Comparison of ENCODE assay signal across 8 cellular contexts in genomic region chr11:75100314-75100713, GRCh38. TPM values are rescaled to one million over a fixed set of nuclear protein-coding genes. Genes with fewer than 3 reads are reported as not detected.
DNase-seq lines count a peak whose midpoint lies in the region; ATAC-seq, FAIRE-seq and TF ChIP-seq lines count a peak whose summit lies in the region.

No MANE protein-coding gene starts in this region.

- H3K4me2 ChIP-seq in endothelial cell of umbilical vein (ENCODE audit: insufficient read depth, low read length) = no peak overlapping the region

- H3K4me3 ChIP-seq in endothelial cell of umbilical vein (replicated peaks in 1 of 3; ENCODE audit: insufficient read depth in 1 of 3, low read depth in 1 of 3, low read length in 3 of 3) = no peak overlapping the region

- POLR2A ChIA-PET in endothelial cell of umbilical vein (lab: Charles Lee) = no interaction called here

- no peaks in the 10 kb centered on the region for H4K20me1 ChIP-seq in endothelial cell of umbilical vein (replicated peaks; ENCODE audit: control insufficient read depth, extremely low read depth, insufficient read depth, low read length)

- peaks cover 2% of the 10 kb centered on the region for H3K4me1 ChIP-seq in endothelial cell of umbilical vein (ENCODE audit: control insufficient read depth, extremely low read depth, insufficient read depth, low read length)

- BruUV-seq in endothelial cell of umbilical vein (replicated peaks; lab: Mats Ljungman, UMichigan) = no TSS peak

- no peak overlapping the region for H3K9ac ChIP-seq in endothelial cell of umbilical vein (replicated peaks; ENCODE audit: extremely low read depth, insufficient read depth, low read length)

- FAIRE-seq in endothelial cell of umbilical vein (lab: Jason Lieb, UNC) = peak; percentile 12

- intact Hi-C loops in endothelial cell of umbilical vein (cut with micrococcal nuclease) = no loop called here
- intact Hi-C loops in posterior cingulate gyrus (cut with DNase I) = no loop called here

- CTCF ChIA-PET in endothelial cell of umbilical vein (lab: Charles Lee) = interaction anchor here (0.7 to 1.5 kb wide), 3 partner anchors 10 to 148 kb away, joined by 3 to 4 read pairs (median 4); no protein-coding TSS in a partner anchor

- no peaks in the 10 kb centered on the region for H3K79me2 ChIP-seq in endothelial cell of umbilical vein (ENCODE audit: control insufficient read depth, insufficient read depth, low read length)

- H3K27me3 ChIP-seq in endothelial cell of umbilical vein (ENCODE audit: control insufficient read depth in 2 of 2, insufficient read depth in 2 of 2, low read length in 2 of 2) = peaks cover under 1 to 2% of the 10 kb centered on the region in 2 experiments

- in situ Hi-C loops in GM13977 (cut with MboI; ENCODE audit: low pct_unique_long_range_greater_than_20kb, low sequenced_read_pairs, unreplicated experiment) = no loop called here

- no peak overlapping the region for H3K27ac ChIP-seq in endothelial cell of umbilical vein (ENCODE audit: insufficient read depth, low read depth, low read length)

- H3K9me3 ChIP-seq in endothelial cell of umbilical vein (replicated peaks; ENCODE audit: control insufficient read depth, insufficient read depth, low read length) = no peaks in the 10 kb centered on the region

- H2AFZ ChIP-seq in endothelial cell of umbilical vein (ENCODE audit: low read depth, low read length) = no peak overlapping the region

- DNase-seq in GM13977 (ENCODE audit: low spot score) (peak; percentile 73), HT1080 (ENCODE audit: low read depth) (peak; percentile 73), endothelial cell of umbilical vein (ENCODE audit: low read depth, low spot score) (no peak), NCI-H2196 (lab: John Stamatoyannopoulos, UW; ENCODE audit: unreplicated experiment) (no peak), COLO829 (ENCODE audit: low spot score) (no peak), posterior cingulate gyrus (no peak), midbrain (lab: John Stamatoyannopoulos, UW) (no peak)

- no peak for TF ChIP-seq CTCF in GM13977 (IDR thresholded peaks at IDR 0.05; ENCODE audit: extremely low read depth, insufficient read depth, missing control alignments)
- TF ChIP-seq CTCF in endothelial cell of umbilical vein (IDR thresholded peaks at IDR 0.05; ENCODE audit: extremely low read depth in 1 of 2, insufficient read depth in 1 of 2, low read depth in 1 of 2, low read length in 2 of 2) = no peak

- H3K9me1 ChIP-seq in endothelial cell of umbilical vein (replicated peaks; ENCODE audit: control insufficient read depth, extremely low read depth, insufficient read depth, low read length) = no peaks in the 10 kb centered on the region

- no peak for TF ChIP-seq POLR2A in endothelial cell of umbilical vein (IDR thresholded peaks at IDR 0.05; ENCODE audit: low read depth, low read length)

- no peaks in the 10 kb centered on the region for H3K36me3 ChIP-seq in endothelial cell of umbilical vein (ENCODE audit: control insufficient read depth in 2 of 2, extremely low read depth in 1 of 2, insufficient read depth in 2 of 2, low read length in 2 of 2)

- dilution Hi-C loops in endothelial cell of umbilical vein (cut with MboI; ENCODE audit: extremely low pct_ligation_motif_present, low sequenced_read_pairs) = no loop called here

- peak; percentile 92 for ATAC-seq in GM21576 (IDR thresholded peaks at IDR 0.05; ENCODE audit: unreplicated experiment)

TF ChIP-seq in endothelial cell of umbilical vein, 7 proteins besides CTCF, POLR2A, EP300 and RAD21:
- TF ChIP-seq GATA2 (IDR thresholded peaks at IDR 0.05; ENCODE audit: insufficient read depth, insufficient read length, low read depth, low read length) = no peak
- peak; percentile 20 for TF ChIP-seq FOS (IDR thresholded peaks at IDR 0.05; ENCODE audit: borderline replicate concordance, insufficient read depth, low read length)

RNA-seq across cellular contexts. Expression of gene OR2AT4, which starts 3.6 kb away (rescaled TPM):
- total RNA-seq in HT1080 (2014; rRNA removed; shearing (Covaris generic)) = 0.07 TPM in 1 of 2 replicates, not detected in the other
- polyA plus RNA-seq in HT1080 (2015; cell fraction: cytosol; rRNA removed) = not detected in 2 replicates
- polyA plus RNA-seq in HT1080 (2015; cell fraction: nucleus; rRNA removed) = not detected in 2 replicates
- total RNA-seq in endothelial cell of umbilical vein = not detected in 2 replicates
- polyA plus RNA-seq in endothelial cell of umbilical vein = not detected in 2 replicates
- polyA plus RNA-seq in endothelial cell of umbilical vein (2011; cell fraction: cytosol; rRNA removed) = not detected in 2 replicates
- not detected in 2 replicates for polyA plus RNA-seq in endothelial cell of umbilical vein (2011; cell fraction: nucleus; rRNA removed)
- not detected in 2 replicates for polyA plus RNA-seq in endothelial cell of umbilical vein (2012)
- polyA minus RNA-seq in endothelial cell of umbilical vein = 0.05 and 1.00 TPM in 2 replicates
- not detected for polyA minus RNA-seq in endothelial cell of umbilical vein (2011; cell fraction: cytosol; rRNA and poly(A)+ RNA removed)
- not detected in 2 replicates for polyA minus RNA-seq in endothelial cell of umbilical vein (2011; cell fraction: nucleus; rRNA and poly(A)+ RNA removed)

RNA-seq across cellular contexts. Expression of gene SLCO2B1, which starts 50.6 kb away (rescaled TPM):
- total RNA-seq in HT1080 (2014; rRNA removed; shearing (Covaris generic)) = not detected in 2 replicates
- not detected in 2 replicates for polyA plus RNA-seq in HT1080 (2015; cell fraction: cytosol; rRNA removed)
- polyA plus RNA-seq in HT1080 (2015; cell fraction: nucleus; rRNA removed) = not detected in 2 replicates
- total RNA-seq in endothelial cell of umbilical vein = not detected in 2 replicates
- polyA plus RNA-seq in endothelial cell of umbilical vein = 0.04 and 0.10 TPM in 2 replicates
- 0.03 and 0.04 TPM in 2 replicates for polyA plus RNA-seq in endothelial cell of umbilical vein (2011; cell fraction: cytosol; rRNA removed)
- not detected in 2 replicates for polyA plus RNA-seq in endothelial cell of umbilical vein (2011; cell fraction: nucleus; rRNA removed)
- polyA plus RNA-seq in endothelial cell of umbilical vein (2012) = 0.10 TPM in 1 of 2 replicates, not detected in the other
- 0.42 and 0.75 TPM in 2 replicates for polyA minus RNA-seq in endothelial cell of umbilical vein
- polyA minus RNA-seq in endothelial cell of umbilical vein (2011; cell fraction: cytosol; rRNA and poly(A)+ RNA removed) = not detected
- not detected in 2 replicates for polyA minus RNA-seq in endothelial cell of umbilical vein (2011; cell fraction: nucleus; rRNA and poly(A)+ RNA removed)

Comparison
In these comparisons a context has a peak if more than half of its experiments do, and no peak if none do; other contexts are left out.
1. DNase-seq: peak in GM13977 (single experiment) and HT1080 (single experiment); none in endothelial cell of umbilical vein (single experiment), NCI-H2196 (single experiment), COLO829 (single experiment), posterior cingulate gyrus (0 of 10) and midbrain (single experiment).